Comparison of ENCODE assay signal across 12 cellular contexts in the genomic region with DNA sequence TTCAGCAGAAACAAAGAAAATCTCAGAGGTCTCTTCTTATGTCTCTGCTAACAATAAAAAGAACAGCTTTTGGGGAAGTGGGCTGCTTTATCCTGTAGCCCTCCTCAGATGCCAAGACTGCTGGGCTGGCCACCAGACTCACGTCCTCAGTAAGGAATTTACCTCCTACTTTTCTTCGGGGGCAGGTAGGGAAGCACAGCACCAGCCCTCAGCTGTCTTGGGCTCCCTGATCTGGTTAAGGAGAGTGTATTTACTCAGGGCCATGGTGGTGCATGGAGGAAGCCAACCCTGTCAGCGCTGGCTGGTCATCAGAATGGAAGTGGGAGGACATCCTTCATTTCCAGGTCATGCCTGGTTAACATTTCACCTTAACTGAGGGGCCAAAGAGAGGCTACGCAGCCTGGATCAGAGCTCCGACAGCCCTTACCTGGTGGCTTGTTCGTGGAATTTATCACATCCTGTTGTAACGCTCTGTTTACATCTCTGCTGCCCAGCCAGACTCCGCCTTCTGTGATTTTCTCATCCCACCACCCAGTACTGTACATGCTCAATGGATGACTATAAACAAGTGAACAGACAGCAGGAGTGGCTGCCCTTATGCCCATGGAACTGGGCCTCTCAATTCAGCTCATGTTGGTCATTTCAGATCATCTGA.
DNase-seq lines count a peak whose midpoint lies in the region; ATAC-seq and TF ChIP-seq lines count a peak whose summit lies in the region.
"Had no signal": no experiment of that assay in that cellular context is flagged by ENCODE, and none has a peak within 500 bp of the region (broad histone marks: within the 10 kb centered on the region; RNA-seq: fewer than 3 reads in every experiment).

No MANE protein-coding gene starts in this region.

- TF ChIP-seq POLR2A in ovary (IDR thresholded peaks at IDR 0.05) (no peak), body of pancreas (IDR thresholded peaks at IDR 0.05) (no peak)

- no peak overlapping the region for H3K4me3 Mint-ChIP-seq in endodermal cell

- WGBS in endodermal cell (ENCODE audit: insufficient coverage in 1 of 2, insufficient read length in 1 of 2), 2 experiments: 75 to 83% methylated on average over 3 to 8 of the region's 8 CpGs
- WGBS in mesodermal cell (ENCODE audit: insufficient coverage in 2 of 2), 2 experiments: 78 to 91% methylated on average over 6 to 7 of the region's 8 CpGs
- WGBS in ovary, 3 donors: 69 to 75% (median 72%) methylated on average over 8 of the region's 8 CpGs
- WGBS in body of pancreas, 2 donors: 66 to 74% methylated on average over 8 of the region's 8 CpGs

- H2AFZ ChIP-seq in ACC112 (ENCODE audit: low read length, unreplicated experiment) (no peak overlapping the region), PC-3 (ENCODE audit: low read length) (no peak overlapping the region)

- H3K36me3 Mint-ChIP-seq in endodermal cell (ENCODE audit: low read depth): peaks cover 11% of the 10 kb centered on the region

- no peaks in the 10 kb centered on the region for H3K9me3 Mint-ChIP-seq in endodermal cell

- no peak overlapping the region for H3K4me3 ChIP-seq in ACC112 (ENCODE audit: low read depth, low read length)
- no peak overlapping the region for H3K4me3 ChIP-seq in PC-3 (ENCODE audit: low read length)
- no peak overlapping the region for H3K4me3 ChIP-seq in endodermal cell (ENCODE audit: low read length)
- H3K4me3 ChIP-seq in mesodermal cell (ENCODE audit: extremely low read depth, insufficient read depth, low read length, poor library complexity, severe bottlenecking): no peak overlapping the region
- H3K4me3 ChIP-seq in ovary: no peak overlapping the region
- no peak overlapping the region for H3K4me3 ChIP-seq in body of pancreas
- H3K4me3 ChIP-seq: GM12878 had no signal

- no peak for TF ChIP-seq EP300 in ovary (IDR thresholded peaks at IDR 0.05)

- H3K9ac ChIP-seq in PC-3 (ENCODE audit: low read length): no peak overlapping the region
- H3K9ac ChIP-seq in endodermal cell (ENCODE audit: extremely low read depth, low read length, poor library complexity, severe bottlenecking): no peak overlapping the region

- DNase-seq in PC-3 (no peak), endodermal cell (peak; percentile 64), amygdala (lab: John Stamatoyannopoulos, UW) (no peak), ovary (no peak), body of pancreas (no peak)
- DNase-seq: activated naive CD4-positive, alpha-beta T cell treated with anti-CD3 and anti-CD28 coated beads, Interleukin-2, amount 50 U/mL, for 16 hours; DND-41 had no signal

- intact Hi-C loops in PC-3 (cut with micrococcal nuclease): no loop called here
- intact Hi-C loops in ovary (cut with DNase I): no loop called here
- intact Hi-C loops in body of pancreas (cut with DNase I): no loop called here

- no TSS peak for BruUV-seq in PC-3 (replicated peaks; lab: Mats Ljungman, UMichigan)

- CTCF ChIA-PET in PC-3 (lab: Charles Lee): no interaction called here

- peaks cover 81% of the 10 kb centered on the region for H3K79me2 ChIP-seq in ACC112 (ENCODE audit: control insufficient read depth, insufficient read depth, low read length, unreplicated experiment)
- peaks cover 84% of the 10 kb centered on the region for H3K79me2 ChIP-seq in PC-3 (ENCODE audit: low read length)

- peak overlapping the region; percentile 82 for H3K27ac Mint-ChIP-seq in endodermal cell

- peaks cover 40% of the 10 kb centered on the region for H3K4me1 Mint-ChIP-seq in endodermal cell

- no peaks in the 10 kb centered on the region for H3K9me3 ChIP-seq in PC-3 (ENCODE audit: low read length)
- no peaks in the 10 kb centered on the region for H3K9me3 ChIP-seq in endodermal cell (ENCODE audit: control insufficient read depth, low read length)
- no peaks in the 10 kb centered on the region for H3K9me3 ChIP-seq in mesodermal cell (ENCODE audit: control insufficient read depth, low read length)
- H3K9me3 ChIP-seq in ovary: no peaks in the 10 kb centered on the region
- no peaks in the 10 kb centered on the region for H3K9me3 ChIP-seq in body of pancreas

- POLR2A ChIA-PET in PC-3 (lab: Charles Lee; ENCODE audit: unreplicated experiment): no interaction called here

- H3K4me2 ChIP-seq in PC-3 (ENCODE audit: low read length): no peak overlapping the region

- H4K20me1 ChIP-seq in PC-3 (ENCODE audit: low read length): no peaks in the 10 kb centered on the region

- no peaks in the 10 kb centered on the region for H3K27me3 ChIP-seq in ACC112 (ENCODE audit: insufficient read depth, low read length)
- no peaks in the 10 kb centered on the region for H3K27me3 ChIP-seq in PC-3 (ENCODE audit: low read length)
- H3K27me3 ChIP-seq in endodermal cell (ENCODE audit: control insufficient read depth, insufficient read depth, low read length, poor library complexity, severe bottlenecking): no peaks in the 10 kb centered on the region
- no peaks in the 10 kb centered on the region for H3K27me3 ChIP-seq in ovary
- no peaks in the 10 kb centered on the region for H3K27me3 ChIP-seq in body of pancreas

- no peak for TF ChIP-seq CTCF in PC-3 (conservative IDR thresholded peaks at IDR 0.05; ENCODE audit: low read depth, low read length)
- TF ChIP-seq CTCF in endodermal cell (conservative IDR thresholded peaks at IDR 0.05): no peak
- TF ChIP-seq CTCF in ovary (IDR thresholded peaks at IDR 0.05): no peak
- TF ChIP-seq CTCF in body of pancreas (IDR thresholded peaks at IDR 0.05): no peak

- H3K4me1 ChIP-seq in ACC112 (ENCODE audit: control insufficient read depth, insufficient read depth, low read length, unreplicated experiment): peaks cover 47% of the 10 kb centered on the region
- peaks cover 48% of the 10 kb centered on the region for H3K4me1 ChIP-seq in PC-3 (ENCODE audit: insufficient read depth, low read length)
- peaks cover 25% of the 10 kb centered on the region for H3K4me1 ChIP-seq in endodermal cell (ENCODE audit: control insufficient read depth, insufficient read depth, low read length)
- peaks cover 75% of the 10 kb centered on the region for H3K4me1 ChIP-seq in mesodermal cell (ENCODE audit: control insufficient read depth, insufficient read depth, low read length, poor library complexity, severe bottlenecking)
- H3K4me1 ChIP-seq in ovary (ENCODE audit: insufficient read depth): no peaks in the 10 kb centered on the region
- no peaks in the 10 kb centered on the region for H3K4me1 ChIP-seq in body of pancreas

- no peaks in the 10 kb centered on the region for H3K9me2 ChIP-seq in PC-3 (replicated peaks; ENCODE audit: low read length)

- H3K27ac ChIP-seq in ACC112 (ENCODE audit: low read depth, low read length): peak overlapping the region; percentile 74
- H3K27ac ChIP-seq in PC-3 (ENCODE audit: low read length): peak overlapping the region; percentile 23; the same call in 1 of the 2 replicates
- peak overlapping the region; percentile 64 for H3K27ac ChIP-seq in endodermal cell (ENCODE audit: low read depth, low read length)
- peak overlapping the region; percentile 83 for H3K27ac ChIP-seq in mesodermal cell (ENCODE audit: low read depth, low read length, severe bottlenecking)
- H3K27ac ChIP-seq in ovary: no peak overlapping the region
- H3K27ac ChIP-seq in body of pancreas: no peak overlapping the region
- H3K27ac ChIP-seq: HL-60 had no signal

- no peaks in the 10 kb centered on the region; the same call in 1 of the 2 replicates for H3K36me3 ChIP-seq in ACC112 (ENCODE audit: insufficient read depth, low read length)
- no peaks in the 10 kb centered on the region for H3K36me3 ChIP-seq in PC-3 (ENCODE audit: low read depth, low read length)
- peaks cover 4% of the 10 kb centered on the region for H3K36me3 ChIP-seq in endodermal cell (ENCODE audit: control insufficient read depth, insufficient read depth, low read length)
- peaks cover 20% of the 10 kb centered on the region for H3K36me3 ChIP-seq in mesodermal cell (ENCODE audit: control insufficient read depth, insufficient read depth, low read length)
- H3K36me3 ChIP-seq in ovary: no peaks in the 10 kb centered on the region
- no peaks in the 10 kb centered on the region for H3K36me3 ChIP-seq in body of pancreas (replicated peaks in 1 of 2; ENCODE audit: insufficient read depth in 1 of 2, low read depth in 2 of 2)

- H3K27me3 Mint-ChIP-seq in endodermal cell (ENCODE audit: insufficient read depth): no peaks in the 10 kb centered on the region

- no peaks in the 10 kb centered on the region for H3F3A ChIP-seq in PC-3 (ENCODE audit: low read length, unreplicated experiment)

- peak; percentile 35; the same call in 1 of the 2 replicates for ATAC-seq in PC-3
- ATAC-seq in GM19452 (IDR thresholded peaks at IDR 0.05; ENCODE audit: unreplicated experiment): no peak
- ATAC-seq in body of pancreas: no peak
- ATAC-seq: GM12878 had no signal

Comparison
In these comparisons a context has a peak if more than half of its experiments do, and no peak if none do; other contexts are left out.
1. H3K27ac ChIP-seq: peak in ACC112 (single experiment), PC-3 (single experiment), endodermal cell (single experiment) and mesodermal cell (single experiment); none in ovary (0 of 2) and body of pancreas (0 of 4).